Comparison of ENCODE assay signal across 1 cellular context in genomic region chr17:6313835-6314234, GRCh38.
TF ChIP-seq lines count a peak whose summit lies in the region.

No MANE protein-coding gene starts in this region.

TF ChIP-seq in GM23338, 12 proteins besides CTCF, POLR2A, EP300 and RAD21 (continued from another document):
- TF ChIP-seq ZNF462 (CRISPR knock-in tag; IDR thresholded peaks at IDR 0.05): no peak
- no peak for TF ChIP-seq ZNF331 (CRISPR knock-in tag; IDR thresholded peaks at IDR 0.05; ENCODE audit: low read depth)
- TF ChIP-seq POLR2AphosphoS5 (IDR thresholded peaks at IDR 0.05; ENCODE audit: low read depth): no peak
- TF ChIP-seq STAT1 (IDR thresholded peaks at IDR 0.05; ENCODE audit: unreplicated experiment): no peak
